ENCODE assay signal across 8 cellular contexts in genomic region chr12:38327356-38327755, GRCh38.
"Had no signal": no experiment of that assay in that cellular context is flagged by ENCODE, and none has a peak within 500 bp of the region (broad histone marks: within the 10 kb centered on the region; RNA-seq: fewer than 3 reads in every experiment).

No MANE protein-coding gene starts in this region.

- FAIRE-seq: K562 had no signal

- ATAC-seq: HCT116, K562 had no signal

- H3K9me3 Mint-ChIP-seq: HFFc6 had no signal

- H3K27ac Mint-ChIP-seq: HFFc6 had no signal

- DNase-seq: GM23248, GOT3, H7, HFFc6, IMR-90, KG1 had no signal

- H3K4me3 Mint-ChIP-seq: HFFc6 had no signal
